In genomic region chr3:160455846-160456245, GRCh38 we compare ENCODE assay signal across 26 cellular contexts. TPM values are rescaled to one million over a fixed set of nuclear protein-coding genes. Genes with fewer than 3 reads are reported as not detected.
"Had no signal": no experiment of that assay in that cellular context is flagged by ENCODE, and none has a peak within 500 bp of the region (broad histone marks: within the 10 kb centered on the region; RNA-seq: fewer than 3 reads in every experiment).

No MANE protein-coding gene starts in this region.

- H3K27me3 ChIP-seq: ascending aorta, breast epithelium, cardiac muscle cell, colonic mucosa, gastrocnemius medialis, heart left ventricle had no signal

- H3K4me3 ChIP-seq: ascending aorta, breast epithelium, cardiac muscle cell, colonic mucosa, gastrocnemius medialis, heart left ventricle had no signal

- H3K27ac ChIP-seq: ascending aorta, breast epithelium, cardiac muscle cell, colonic mucosa, foreskin keratinocyte, gastrocnemius medialis, heart left ventricle had no signal

- H3K36me3 ChIP-seq: ascending aorta, breast epithelium, cardiac muscle cell, colonic mucosa, gastrocnemius medialis, heart left ventricle had no signal

- H3K4me1 ChIP-seq: ascending aorta, breast epithelium, colonic mucosa, foreskin keratinocyte, gastrocnemius medialis, heart left ventricle had no signal

- H3K9me3 ChIP-seq: ascending aorta, breast epithelium, colonic mucosa, gastrocnemius medialis, heart left ventricle had no signal

- DNase-seq: activated CD4-positive, alpha-beta memory T cell treated with anti-CD3 and anti-CD28 coated beads, Interleukin-2, amount 10 ng/mL, durations not matched to agents 7 days and 5 days; activated CD4-positive, alpha-beta T cell treated with anti-CD3 and anti-CD28 coated beads for 1 hour; activated CD4-positive, alpha-beta T cell treated with anti-CD3 and anti-CD28 coated beads for 4 hours; activated CD4-positive, alpha-beta T cell treated with anti-CD3 and anti-CD28 coated beads, Interleukin-2, amount 10 ng/mL, durations not matched to agents 7 days and 5 days; activated CD4-positive, alpha-beta T cell treated with anti-CD3 and anti-CD28 coated beads, Interleukin-2, amount 50 U/mL, for 4 hours; activated CD8-positive, alpha-beta memory T cell treated with anti-CD3 and anti-CD28 coated beads, Interleukin-2, amount 50 U/mL, for 48 hours; activated gamma-delta T cell; activated naive CD4-positive, alpha-beta T cell; activated naive CD4-positive, alpha-beta T cell treated with anti-CD3 and anti-CD28 coated beads, Interleukin-2, amount 10 ng/mL, durations not matched to agents 7 days and 5 days; activated naive CD8-positive, alpha-beta T cell treated with anti-CD3 and anti-CD28 coated beads, Interleukin-2, amount 10 ng/mL, durations not matched to agents 7 days and 5 days; activated T-cell treated with anti-CD3 and anti-CD28 coated beads for 4 hours; activated T-cell treated with anti-CD3 and anti-CD28 coated beads, Interleukin-2, amount 50 U/mL, for 24 hours; activated T-cell treated with anti-CD3 and anti-CD28 coated beads, Interleukin-2, amount 50 U/mL, for 72 hours; central memory CD4-positive, alpha-beta T cell; cerebellar nuclear complex; colonic mucosa; effector memory CD4-positive, alpha-beta T cell; endodermal cell; foreskin keratinocyte; gastrocnemius medialis; glutamatergic neuron; heart left ventricle; T-helper 2 cell had no signal

RNA-seq across cellular contexts. Expression of gene TRIM59, which starts 6.3 kb away (rescaled TPM):
- total RNA-seq: ascending aorta had no signal
